ENCODE assay signal across 21 cellular contexts in the genomic region with DNA sequence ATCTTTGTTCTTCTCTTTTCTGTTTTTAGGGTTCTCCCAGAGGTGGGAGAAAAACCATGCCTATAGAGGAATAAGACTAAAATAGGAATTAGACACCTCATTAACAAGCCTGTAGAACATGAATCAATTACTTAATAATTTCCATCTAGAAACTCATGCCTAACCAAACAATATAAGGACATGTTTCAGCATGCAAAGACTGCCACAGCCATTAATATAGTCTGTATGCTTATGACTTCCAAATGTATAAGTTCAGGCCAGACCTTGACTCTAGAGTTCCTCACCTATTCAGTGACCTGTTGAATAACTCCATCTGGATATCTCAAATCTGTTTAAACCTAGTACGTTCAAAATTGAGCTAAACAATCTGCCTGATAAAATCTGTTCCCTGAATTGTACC.
"Had no signal": no experiment of that assay in that cellular context is flagged by ENCODE, and none has a peak within 500 bp of the region (broad histone marks: within the 10 kb centered on the region; RNA-seq: fewer than 3 reads in every experiment).

No MANE protein-coding gene starts in this region.

- ATAC-seq: mucosa of descending colon; naive thymus-derived CD4-positive, alpha-beta T cell; natural killer cell treated with Interleukin-12 subunit alpha and Interleukin-12 subunit beta and Interleukin-15 and Interleukin-18, amount 100 ng/mL, for 72 hours; right lobe of liver; stimulated activated memory B cell treated with anti-CD40 and anti-IgM and Interleukin-4, amounts not matched to agents 10 μg/mL and 1 μg/mL and 100 μg/mL, for 72 hours; stimulated activated naive CD8-positive, alpha-beta T cell treated with anti-CD3 and anti-CD28 coated beads, Interleukin-15, amount 100 ng/mL, for 72 hours had no signal

- H3K4me3 ChIP-seq: left ventricle myocardium inferior, lung, mucosa of descending colon, ovary, right atrium auricular region, right lobe of liver, smooth muscle cell, tibial nerve, uterus had no signal

- H3K36me3 ChIP-seq: left ventricle myocardium inferior, ovary, right atrium auricular region, right lobe of liver, tibial nerve, uterus had no signal

- H3K27me3 ChIP-seq: right atrium auricular region, right lobe of liver, tibial nerve, uterus had no signal

- DNase-seq: hippocampal formation; left ventricle myocardium inferior; midbrain; mucosa of descending colon; naive thymus-derived CD4-positive, alpha-beta T cell; ovary; right lobe of liver; stimulated activated CD4-positive, alpha-beta T cell treated with anti-CD3 and anti-CD28 coated beads, Interleukin-1b, Interleukin-23, amount 100 ng/mL, for 48 hours; stimulated activated CD4-positive, alpha-beta T cell treated with anti-CD3 and anti-CD28 coated beads, Interleukin-2, amount 100 ng/mL, for 48 hours; stimulated activated CD4-positive, alpha-beta T cell treated with anti-CD3 and anti-CD28 coated beads, Interleukin-4, amount 100 ng/mL, for 4 hours; stimulated activated CD8-positive, alpha-beta memory T cell treated with anti-CD3 and anti-CD28 coated beads, Interleukin-4, amount 100 ng/mL, for 48 hours; stimulated activated naive CD4-positive, alpha-beta T cell treated with Interleukin-2 at 50 U/mL for 16 hours; stimulated activated naive CD8-positive, alpha-beta T cell treated with anti-CD3 and anti-CD28 coated beads, Interleukin-15, amount 100 ng/mL, for 72 hours; substantia nigra; uterus had no signal
